Comparison of ENCODE assay signal across 1 cellular context in the genomic region with DNA sequence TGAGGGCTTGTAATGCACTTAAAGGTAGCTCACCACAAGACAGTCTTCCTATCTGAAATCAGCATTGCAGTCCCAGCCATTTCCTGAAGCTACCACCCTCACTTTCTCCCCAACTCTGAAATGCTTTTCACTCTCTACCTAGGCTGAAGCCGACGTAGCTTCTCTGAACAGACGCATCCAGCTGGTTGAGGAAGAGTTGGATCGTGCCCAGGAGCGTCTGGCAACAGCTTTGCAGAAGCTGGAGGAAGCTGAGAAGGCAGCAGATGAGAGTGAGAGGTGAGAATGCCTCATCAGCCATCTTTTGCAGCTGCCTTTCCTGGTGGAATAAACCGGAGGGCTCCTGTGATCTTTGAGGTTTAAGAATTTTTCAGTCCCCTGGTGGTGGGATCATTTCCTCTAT.
TF ChIP-seq lines count a peak whose summit lies in the region.

No MANE protein-coding gene starts in this region.

TF ChIP-seq in IMR-90, 13 proteins besides CTCF, POLR2A, EP300 and RAD21 (continued from another document):
- no peak for TF ChIP-seq RFX5 (IDR thresholded peaks at IDR 0.05; ENCODE audit: low read depth, low read length)
- TF ChIP-seq CHD1 (IDR thresholded peaks at IDR 0.05; ENCODE audit: low read depth, low read length): no peak
- no peak for TF ChIP-seq FOS (IDR thresholded peaks at IDR 0.05; ENCODE audit: low read depth, low read length)
- TF ChIP-seq RCOR1 (IDR thresholded peaks at IDR 0.05; ENCODE audit: insufficient replicate concordance, low read length): no peak
- TF ChIP-seq NFE2L2 (IDR thresholded peaks at IDR 0.05; ENCODE audit: low read depth, low read length): no peak
- no peak for TF ChIP-seq MXI1 (IDR thresholded peaks at IDR 0.05; ENCODE audit: borderline replicate concordance, low read depth, low read length)
- TF ChIP-seq CEBPB (IDR thresholded peaks at IDR 0.05; ENCODE audit: low read depth, low read length): no peak
- TF ChIP-seq SMC3 (IDR thresholded peaks at IDR 0.05; ENCODE audit: low read depth, low read length): no peak
TF ChIP-seq in IMR-90: peak in this region for 0.
